Comparison of ENCODE assay signal across 1 cellular context in genomic region chr17:57603978-57604377, GRCh38.
TF ChIP-seq lines count a peak whose summit lies in the region.

No MANE protein-coding gene starts in this region.

TF ChIP-seq in GM12878, 131 proteins besides CTCF, POLR2A, EP300 and RAD21 (continued from another document):
- TF ChIP-seq, protein P1, sequence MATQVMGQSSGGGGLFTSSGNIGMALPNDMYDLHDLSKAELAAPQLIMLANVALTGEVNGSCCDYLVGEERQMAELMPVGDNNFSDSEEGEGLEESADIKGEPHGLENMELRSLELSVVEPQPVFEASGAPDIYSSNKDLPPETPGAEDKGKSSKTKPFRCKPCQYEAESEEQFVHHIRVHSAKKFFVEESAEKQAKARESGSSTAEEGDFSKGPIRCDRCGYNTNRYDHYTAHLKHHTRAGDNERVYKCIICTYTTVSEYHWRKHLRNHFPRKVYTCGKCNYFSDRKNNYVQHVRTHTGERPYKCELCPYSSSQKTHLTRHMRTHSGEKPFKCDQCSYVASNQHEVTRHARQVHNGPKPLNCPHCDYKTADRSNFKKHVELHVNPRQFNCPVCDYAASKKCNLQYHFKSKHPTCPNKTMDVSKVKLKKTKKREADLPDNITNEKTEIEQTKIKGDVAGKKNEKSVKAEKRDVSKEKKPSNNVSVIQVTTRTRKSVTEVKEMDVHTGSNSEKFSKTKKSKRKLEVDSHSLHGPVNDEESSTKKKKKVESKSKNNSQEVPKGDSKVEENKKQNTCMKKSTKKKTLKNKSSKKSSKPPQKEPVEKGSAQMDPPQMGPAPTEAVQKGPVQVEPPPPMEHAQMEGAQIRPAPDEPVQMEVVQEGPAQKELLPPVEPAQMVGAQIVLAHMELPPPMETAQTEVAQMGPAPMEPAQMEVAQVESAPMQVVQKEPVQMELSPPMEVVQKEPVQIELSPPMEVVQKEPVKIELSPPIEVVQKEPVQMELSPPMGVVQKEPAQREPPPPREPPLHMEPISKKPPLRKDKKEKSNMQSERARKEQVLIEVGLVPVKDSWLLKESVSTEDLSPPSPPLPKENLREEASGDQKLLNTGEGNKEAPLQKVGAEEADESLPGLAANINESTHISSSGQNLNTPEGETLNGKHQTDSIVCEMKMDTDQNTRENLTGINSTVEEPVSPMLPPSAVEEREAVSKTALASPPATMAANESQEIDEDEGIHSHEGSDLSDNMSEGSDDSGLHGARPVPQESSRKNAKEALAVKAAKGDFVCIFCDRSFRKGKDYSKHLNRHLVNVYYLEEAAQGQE (IDR thresholded peaks at IDR 0.05; ENCODE audit: low read depth, low read length), result no peak
- TF ChIP-seq PML (IDR thresholded peaks at IDR 0.05; ENCODE audit: low read length), result no peak
- no peak for TF ChIP-seq EGR1 (IDR thresholded peaks at IDR 0.05; ENCODE audit: borderline replicate concordance in 1 of 2, low read depth in 2 of 2, low read length in 2 of 2)
- TF ChIP-seq, protein P2, sequence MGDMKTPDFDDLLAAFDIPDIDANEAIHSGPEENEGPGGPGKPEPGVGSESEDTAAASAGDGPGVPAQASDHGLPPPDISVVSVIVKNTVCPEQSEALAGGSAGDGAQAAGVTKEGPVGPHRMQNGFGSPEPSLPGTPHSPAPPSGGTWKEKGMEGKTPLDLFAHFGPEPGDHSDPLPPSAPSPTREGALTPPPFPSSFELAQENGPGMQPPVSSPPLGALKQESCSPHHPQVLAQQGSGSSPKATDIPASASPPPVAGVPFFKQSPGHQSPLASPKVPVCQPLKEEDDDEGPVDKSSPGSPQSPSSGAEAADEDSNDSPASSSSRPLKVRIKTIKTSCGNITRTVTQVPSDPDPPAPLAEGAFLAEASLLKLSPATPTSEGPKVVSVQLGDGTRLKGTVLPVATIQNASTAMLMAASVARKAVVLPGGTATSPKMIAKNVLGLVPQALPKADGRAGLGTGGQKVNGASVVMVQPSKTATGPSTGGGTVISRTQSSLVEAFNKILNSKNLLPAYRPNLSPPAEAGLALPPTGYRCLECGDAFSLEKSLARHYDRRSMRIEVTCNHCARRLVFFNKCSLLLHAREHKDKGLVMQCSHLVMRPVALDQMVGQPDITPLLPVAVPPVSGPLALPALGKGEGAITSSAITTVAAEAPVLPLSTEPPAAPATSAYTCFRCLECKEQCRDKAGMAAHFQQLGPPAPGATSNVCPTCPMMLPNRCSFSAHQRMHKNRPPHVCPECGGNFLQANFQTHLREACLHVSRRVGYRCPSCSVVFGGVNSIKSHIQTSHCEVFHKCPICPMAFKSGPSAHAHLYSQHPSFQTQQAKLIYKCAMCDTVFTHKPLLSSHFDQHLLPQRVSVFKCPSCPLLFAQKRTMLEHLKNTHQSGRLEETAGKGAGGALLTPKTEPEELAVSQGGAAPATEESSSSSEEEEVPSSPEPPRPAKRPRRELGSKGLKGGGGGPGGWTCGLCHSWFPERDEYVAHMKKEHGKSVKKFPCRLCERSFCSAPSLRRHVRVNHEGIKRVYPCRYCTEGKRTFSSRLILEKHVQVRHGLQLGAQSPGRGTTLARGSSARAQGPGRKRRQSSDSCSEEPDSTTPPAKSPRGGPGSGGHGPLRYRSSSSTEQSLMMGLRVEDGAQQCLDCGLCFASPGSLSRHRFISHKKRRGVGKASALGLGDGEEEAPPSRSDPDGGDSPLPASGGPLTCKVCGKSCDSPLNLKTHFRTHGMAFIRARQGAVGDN (IDR thresholded peaks at IDR 0.05), result no peak
- no peak for TF ChIP-seq POU2F2 (IDR thresholded peaks at IDR 0.05; ENCODE audit: borderline replicate concordance, low read depth, low read length)
- TF ChIP-seq NFIC (IDR thresholded peaks at IDR 0.05; ENCODE audit: low read depth, low read length), result no peak
- TF ChIP-seq IRF3 (IDR thresholded peaks at IDR 0.05), result no peak
- TF ChIP-seq BHLHE40 (IDR thresholded peaks at IDR 0.05; ENCODE audit: borderline replicate concordance in 1 of 2, low read depth in 2 of 2, low read length in 1 of 2), result peak; percentile 16 to 52; a peak in 2 of 4 replicates
- TF ChIP-seq TBL1XR1 (IDR thresholded peaks at IDR 0.05; ENCODE audit: low read depth, low read length), result no peak
- no peak for TF ChIP-seq CEBPZ (IDR thresholded peaks at IDR 0.05; ENCODE audit: low read depth, low read length)
- no peak for TF ChIP-seq CBFB (IDR thresholded peaks at IDR 0.05; ENCODE audit: low read depth)
- TF ChIP-seq SMAD1 (IDR thresholded peaks at IDR 0.05; ENCODE audit: low read depth, partially characterized antibody), result peak; percentile 90
- TF ChIP-seq STAT3 (IDR thresholded peaks at IDR 0.05; ENCODE audit: low read depth, low read length), result no peak
- TF ChIP-seq, protein P3, sequence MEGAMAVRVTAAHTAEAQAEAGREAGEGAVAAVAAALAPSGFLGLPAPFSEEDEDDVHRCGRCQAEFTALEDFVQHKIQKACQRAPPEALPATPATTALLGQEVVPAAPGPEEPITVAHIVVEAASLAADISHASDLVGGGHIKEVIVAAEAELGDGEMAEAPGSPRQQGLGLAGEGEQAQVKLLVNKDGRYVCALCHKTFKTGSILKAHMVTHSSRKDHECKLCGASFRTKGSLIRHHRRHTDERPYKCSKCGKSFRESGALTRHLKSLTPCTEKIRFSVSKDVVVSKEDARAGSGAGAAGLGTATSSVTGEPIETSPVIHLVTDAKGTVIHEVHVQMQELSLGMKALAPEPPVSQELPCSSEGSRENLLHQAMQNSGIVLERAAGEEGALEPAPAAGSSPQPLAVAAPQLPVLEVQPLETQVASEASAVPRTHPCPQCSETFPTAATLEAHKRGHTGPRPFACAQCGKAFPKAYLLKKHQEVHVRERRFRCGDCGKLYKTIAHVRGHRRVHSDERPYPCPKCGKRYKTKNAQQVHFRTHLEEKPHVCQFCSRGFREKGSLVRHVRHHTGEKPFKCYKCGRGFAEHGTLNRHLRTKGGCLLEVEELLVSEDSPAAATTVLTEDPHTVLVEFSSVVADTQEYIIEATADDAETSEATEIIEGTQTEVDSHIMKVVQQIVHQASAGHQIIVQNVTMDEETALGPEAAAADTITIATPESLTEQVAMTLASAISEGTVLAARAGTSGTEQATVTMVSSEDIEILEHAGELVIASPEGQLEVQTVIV (IDR thresholded peaks at IDR 0.05; ENCODE audit: borderline replicate concordance, partially characterized antibody), result no peak
- TF ChIP-seq ZNF622 (IDR thresholded peaks at IDR 0.05), result no peak
- TF ChIP-seq EED (IDR thresholded peaks at IDR 0.05; ENCODE audit: low read depth), result no peak
- TF ChIP-seq ZNF274 (IDR thresholded peaks at IDR 0.05; ENCODE audit: insufficient read depth, insufficient read length), result no peak
- no peak for TF ChIP-seq CBX5 (IDR thresholded peaks at IDR 0.05; ENCODE audit: low read depth)
- TF ChIP-seq CUX1 (IDR thresholded peaks at IDR 0.05; ENCODE audit: insufficient replicate concordance, low read depth, low read length), result no peak
- TF ChIP-seq SPI1 (IDR thresholded peaks at IDR 0.05; ENCODE audit: borderline replicate concordance, insufficient read depth, low read depth, low read length), result peak; percentile 63; the same call in 1 of the 2 replicates
- TF ChIP-seq YY1 (IDR thresholded peaks at IDR 0.05; ENCODE audit: low read depth, low read length), result no peak
- TF ChIP-seq BRCA1 (IDR thresholded peaks at IDR 0.05; ENCODE audit: low read depth, low read length), result no peak
- no peak for TF ChIP-seq HDAC6 (IDR thresholded peaks at IDR 0.05; ENCODE audit: unreplicated experiment)
